ENCODE assay signal across 8 cellular contexts in the genomic region with DNA sequence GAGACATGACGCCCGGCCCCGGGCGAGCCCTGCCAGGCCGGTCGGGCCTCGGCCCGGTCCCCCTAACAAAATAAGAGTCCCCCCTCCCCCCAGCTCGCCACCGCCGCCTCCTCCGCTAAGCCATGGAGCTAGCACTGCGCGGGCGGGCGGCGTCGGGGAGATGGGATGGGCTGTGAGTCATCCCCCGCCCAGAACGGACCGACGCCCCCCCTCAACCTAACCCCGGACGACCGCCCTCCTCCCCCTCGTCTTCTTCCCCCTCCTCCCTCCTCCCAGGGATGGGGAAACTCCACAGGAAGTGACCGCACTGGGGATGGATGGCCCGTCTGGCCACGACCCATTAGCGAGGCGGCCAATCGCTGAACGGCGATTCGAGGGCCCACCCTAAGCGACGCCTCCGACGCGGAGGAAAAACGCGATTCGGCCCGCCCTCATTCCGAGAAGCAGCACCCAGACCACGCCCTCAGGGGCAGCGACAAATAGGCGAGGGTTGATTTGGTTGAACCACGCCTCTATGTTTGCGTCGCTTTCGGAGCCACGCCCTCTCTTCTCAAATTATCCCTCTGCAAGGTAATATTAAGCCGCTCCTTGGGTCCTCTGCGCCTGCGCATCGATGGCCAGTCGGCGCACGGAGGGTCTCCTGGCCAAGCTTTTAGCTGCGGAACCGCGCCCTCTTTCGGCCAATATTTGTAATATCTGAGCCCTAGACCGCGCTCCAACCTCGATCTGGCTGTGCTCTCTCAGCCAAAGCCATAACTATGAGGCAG. TPM values are rescaled to one million over a fixed set of nuclear protein-coding genes. Genes with fewer than 3 reads are reported as not detected.
A peak's percentile ranks its signal among the peaks of the same experiment; 100 is the strongest.
DNase-seq lines count a peak whose midpoint lies in the region; ATAC-seq and TF ChIP-seq lines count a peak whose summit lies in the region.

A gene with protein sequence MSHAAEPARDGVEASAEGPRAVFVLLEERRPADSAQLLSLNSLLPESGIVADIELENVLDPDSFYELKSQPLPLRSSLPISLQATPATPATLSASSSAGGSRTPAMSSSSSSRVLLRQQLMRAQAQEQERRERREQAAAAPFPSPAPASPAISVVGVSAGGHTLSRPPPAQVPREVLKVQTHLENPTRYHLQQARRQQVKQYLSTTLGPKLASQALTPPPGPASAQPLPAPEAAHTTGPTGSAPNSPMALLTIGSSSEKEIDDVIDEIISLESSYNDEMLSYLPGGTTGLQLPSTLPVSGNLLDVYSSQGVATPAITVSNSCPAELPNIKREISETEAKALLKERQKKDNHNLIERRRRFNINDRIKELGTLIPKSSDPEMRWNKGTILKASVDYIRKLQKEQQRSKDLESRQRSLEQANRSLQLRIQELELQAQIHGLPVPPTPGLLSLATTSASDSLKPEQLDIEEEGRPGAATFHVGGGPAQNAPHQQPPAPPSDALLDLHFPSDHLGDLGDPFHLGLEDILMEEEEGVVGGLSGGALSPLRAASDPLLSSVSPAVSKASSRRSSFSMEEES (minus strand): TSS at position 138 of the 767 bp plus-strand sequence. CDS start 131 bp downstream, at position 7.

- H3K36me3 ChIP-seq in ascending aorta (peaks cover 8 to 10% of the 10 kb centered on the region in 2 donors), right atrium auricular region (peaks cover 12% of the 10 kb centered on the region), uterus (no peaks in the 10 kb centered on the region)

- peaks cover 28% of the 10 kb centered on the region for H3K4me1 Mint-ChIP-seq in T-helper 2 cell treated with Interferon-gamma antibody and Interleukin-4, amounts not matched to agents 5 μg/mL and 100 μg/mL, for 36 hours (ENCODE audit: low read depth)

- peak within 1 kb of the TSS; percentile 95 to 98 for H3K27ac ChIP-seq in ascending aorta
- peak within 1 kb of the TSS; percentile 97 to 99 for H3K27ac ChIP-seq in right atrium auricular region
- H3K27ac ChIP-seq in uterus = peak within 1 kb of the TSS; percentile 97 to 98

- peak within 1 kb of the TSS; percentile 94 for H3K4me3 Mint-ChIP-seq in T-helper 2 cell treated with Interferon-gamma antibody and Interleukin-4, amounts not matched to agents 5 μg/mL and 100 μg/mL, for 36 hours

- H3K27me3 ChIP-seq in ascending aorta = no peaks in the 10 kb centered on the region
- no peaks in the 10 kb centered on the region for H3K27me3 ChIP-seq in right atrium auricular region
- no peaks in the 10 kb centered on the region for H3K27me3 ChIP-seq in uterus

- peak; percentile 80 to 84 for TF ChIP-seq POLR2A in uterus (IDR thresholded peaks at IDR 0.05)

- peaks cover 0 to 3% of the 10 kb centered on the region in 2 donors for H3K4me1 ChIP-seq in ascending aorta
- peaks cover 0 to 19% of the 10 kb centered on the region in 2 donors for H3K4me1 ChIP-seq in right atrium auricular region
- peaks cover 0 to 4% of the 10 kb centered on the region in 2 donors for H3K4me1 ChIP-seq in uterus

- H3K9me3 ChIP-seq in ascending aorta = no peaks in the 10 kb centered on the region
- H3K9me3 ChIP-seq in right atrium auricular region = peaks cover 0 to 4% of the 10 kb centered on the region in 2 donors
- no peaks in the 10 kb centered on the region for H3K9me3 ChIP-seq in uterus

- no peaks in the 10 kb centered on the region for H3K27me3 Mint-ChIP-seq in T-helper 2 cell treated with Interferon-gamma antibody and Interleukin-4, amounts not matched to agents 5 μg/mL and 100 μg/mL, for 36 hours (ENCODE audit: low read depth)

- peaks cover 12% of the 10 kb centered on the region for H3K36me3 Mint-ChIP-seq in T-helper 2 cell treated with Interferon-gamma antibody and Interleukin-4, amounts not matched to agents 5 μg/mL and 100 μg/mL, for 36 hours (ENCODE audit: low read depth)

- ATAC-seq in GM18499 (IDR thresholded peaks at IDR 0.05; ENCODE audit: insufficient read depth, unreplicated experiment) (peak; percentile 80), HG02973 (IDR thresholded peaks at IDR 0.05; ENCODE audit: unreplicated experiment) (peak; percentile 87)

- H3K4me3 ChIP-seq in ascending aorta (peak within 1 kb of the TSS; percentile 68 to 73), right atrium auricular region (peak within 1 kb of the TSS; percentile 81 to 93), uterus (peak within 1 kb of the TSS; percentile 56 to 57)

- H3K9me3 Mint-ChIP-seq in T-helper 2 cell treated with Interferon-gamma antibody and Interleukin-4, amounts not matched to agents 5 μg/mL and 100 μg/mL, for 36 hours = no peaks in the 10 kb centered on the region

- peak; percentile 34 to 62 (median 36) for TF ChIP-seq CTCF in ascending aorta (IDR thresholded peaks at IDR 0.05)
- peak; percentile 25 to 71 for TF ChIP-seq CTCF in right atrium auricular region (IDR thresholded peaks at IDR 0.05)
- TF ChIP-seq CTCF in uterus (IDR thresholded peaks at IDR 0.05) = peak; percentile 56 to 78 (median 66)

- DNase-seq in NCI-H1930 (lab: John Stamatoyannopoulos, UW) = peak; percentile 97
- peak; percentile 95 for DNase-seq in T-helper 2 cell treated with Interferon-gamma antibody and Interleukin-4, amounts not matched to agents 5 μg/mL and 100 μg/mL, for 36 hours (ENCODE audit: low spot score)
- peak; percentile 98 to 99 for DNase-seq in ascending aorta (ENCODE audit: low spot score in 2 of 2)
- peak; percentile 99 for DNase-seq in right atrium auricular region (ENCODE audit: low spot score)
- peak; percentile 93 for DNase-seq in pulmonary artery endothelial cell (ENCODE audit: low read depth, low spot score)
- peak; percentile 97 to 99 for DNase-seq in uterus

- intact Hi-C loops in ascending aorta (cut with DNase I) (loop anchor here (1.0 to 5.0 kb wide), 9 partner anchors 10 to 241 kb away; partner anchors contain the start of genes GRIPAP1, HDAC6, PIM2 and PQBP1), uterus (cut with DNase I; ENCODE audit: low total_unique reads) (no loop called here)

- peak within 1 kb of the TSS; percentile 95 for H3K27ac Mint-ChIP-seq in T-helper 2 cell treated with Interferon-gamma antibody and Interleukin-4, amounts not matched to agents 5 μg/mL and 100 μg/mL, for 36 hours

RNA-seq across cellular contexts. Expression of the gene that starts here (rescaled TPM):
- 141 TPM for total RNA-seq in ascending aorta
- 10 to 100 TPM; 25.8 to 60.3 TPM for total RNA-seq in right atrium auricular region
- 21.0 and 29.5 TPM in 2 replicates for total RNA-seq in pulmonary artery endothelial cell
- 10 to 100 TPM; 16.7 to 75.0 (median 38.7) TPM for total RNA-seq in uterus

Comparison
In these comparisons a context has a peak if more than half of its experiments do, and no peak if none do; other contexts are left out.
1. Peak in every context shown above with its lines: DNase-seq, ATAC-seq, H3K4me3 ChIP-seq and H3K27ac ChIP-seq.